ENCODE assay signal across 37 cellular contexts in genomic region chr18:49667462-49667861, GRCh38.
"Had no signal": no experiment of that assay in that cellular context is flagged by ENCODE, and none has a peak within 500 bp of the region (broad histone marks: within the 10 kb centered on the region; RNA-seq: fewer than 3 reads in every experiment).

No MANE protein-coding gene starts in this region.

- H3K4me3 Mint-ChIP-seq: activated B cell treated with CpG ODN at 0.5 μM for 24 hours; activated CD4-positive, alpha-beta memory T cell treated with anti-CD3 and anti-CD28 coated beads for 36 hours; activated CD4-positive, alpha-beta T cell treated with anti-CD3 and anti-CD28 coated beads, Interleukin-2, amount 10 ng/mL, durations not matched to agents 24 days and 14 days; activated CD8-positive, alpha-beta memory T cell treated with anti-CD3 and anti-CD28 coated beads, Interleukin-2, amount 10 ng/mL, durations not matched to agents 7 days and 5 days; activated CD8-positive, alpha-beta T cell treated with anti-CD3 and anti-CD28 coated beads, Interleukin-2, amount 10 ng/mL, durations not matched to agents 7 days and 5 days; activated naive CD4-positive, alpha-beta T cell treated with anti-CD3 and anti-CD28 coated beads for 36 hours; activated naive CD4-positive, alpha-beta T cell treated with anti-CD3 and anti-CD28 coated beads, Interleukin-2, amount 50 U/mL, for 24 hours; activated naive CD8-positive, alpha-beta T cell treated with anti-CD3 and anti-CD28 coated beads for 36 hours; activated naive CD8-positive, alpha-beta T cell treated with anti-CD3 and anti-CD28 coated beads, Interleukin-2, amount 50 U/mL, for 24 hours; activated T-helper 1 cell treated with anti-CD3 and anti-CD28 coated beads, Interleukin-12 subunit alpha, Interleukin-12 subunit beta, Interleukin-2, Interleukin-4 antibody, amounts not matched to agents 30 ng/mL and 10 ng/mL and 1 ng/mL, durations not matched to agents 14 hours and 24 hours and 36 hours; dendritic cell treated with granulocyte-macrophage colony-stimulating factor and Interleukin-4, amounts not matched to agents 40 ng/mL and 50 ng/mL, for 4 days; endodermal cell; T-helper 17 cell; T-helper 2 cell treated with Interferon-gamma antibody and Interleukin-4, amounts not matched to agents 5 μg/mL and 100 μg/mL, for 36 hours had no signal

- H3K36me3 Mint-ChIP-seq: activated CD4-positive, alpha-beta memory T cell treated with anti-CD3 and anti-CD28 coated beads for 36 hours; activated CD8-positive, alpha-beta memory T cell treated with anti-CD3 and anti-CD28 coated beads, Interleukin-2, amount 10 ng/mL, durations not matched to agents 7 days and 5 days; activated naive CD4-positive, alpha-beta T cell treated with anti-CD3 and anti-CD28 coated beads, Interleukin-2, amount 50 U/mL, for 24 hours; activated naive CD8-positive, alpha-beta T cell treated with anti-CD3 and anti-CD28 coated beads for 36 hours had no signal

- H3K9me3 Mint-ChIP-seq: activated CD4-positive, alpha-beta memory T cell treated with anti-CD3 and anti-CD28 coated beads for 36 hours; activated CD4-positive, alpha-beta T cell treated with anti-CD3 and anti-CD28 coated beads, Interleukin-2, amount 10 ng/mL, durations not matched to agents 24 days and 14 days; activated naive CD4-positive, alpha-beta T cell treated with anti-CD3 and anti-CD28 coated beads for 36 hours; activated naive CD4-positive, alpha-beta T cell treated with anti-CD3 and anti-CD28 coated beads, Interleukin-2, amount 50 U/mL, for 24 hours; activated naive CD8-positive, alpha-beta T cell treated with anti-CD3 and anti-CD28 coated beads for 36 hours; activated naive CD8-positive, alpha-beta T cell treated with anti-CD3 and anti-CD28 coated beads, Interleukin-2, amount 50 U/mL, for 24 hours; activated T-helper 1 cell treated with anti-CD3 and anti-CD28 coated beads, Interleukin-12 subunit alpha, Interleukin-12 subunit beta, Interleukin-2, Interleukin-4 antibody, amounts not matched to agents 30 ng/mL and 10 ng/mL and 1 ng/mL, durations not matched to agents 14 hours and 24 hours and 36 hours; activated T-helper 2 cell treated with anti-CD3 and anti-CD28 coated beads, Interferon-gamma antibody, Interleukin-2, Interleukin-4, amounts not matched to agents 10 μg/mL and 5 μg/mL and 100 μg/mL, durations not matched to agents 14 hours and 24 hours and 36 hours; dendritic cell treated with granulocyte-macrophage colony-stimulating factor and Interleukin-4, amounts not matched to agents 40 ng/mL and 50 ng/mL, for 4 days; endodermal cell; T-helper 2 cell treated with Interferon-gamma antibody and Interleukin-4, amounts not matched to agents 5 μg/mL and 100 μg/mL, for 36 hours had no signal

- H3K4me1 ChIP-seq: adrenal gland, body of pancreas had no signal

- H3K36me3 ChIP-seq: adrenal gland, breast epithelium, cardiac muscle cell, WERI-Rb-1 had no signal

- H3K9me3 ChIP-seq: adrenal gland, body of pancreas, breast epithelium had no signal

- FAIRE-seq: frontal cortex had no signal

- H3K27ac ChIP-seq: adrenal gland, body of pancreas, breast epithelium, cardiac muscle cell, coronary artery, WERI-Rb-1 had no signal

- H3K27me3 ChIP-seq: adrenal gland, body of pancreas, breast epithelium, cardiac muscle cell had no signal

- ATAC-seq: activated CD4-positive, CD25-positive, alpha-beta regulatory T cell treated with anti-CD3 and anti-CD28 coated beads, Interleukin-2, amount 50 U/mL, for 24 hours; activated CD8-positive, alpha-beta memory T cell treated with anti-CD3 and anti-CD28 coated beads, Interleukin-2, amount 10 ng/mL, durations not matched to agents 7 days and 5 days; activated CD8-positive, alpha-beta T cell treated with anti-CD3 and anti-CD28 coated beads, Interleukin-2, amount 10 ng/mL, durations not matched to agents 7 days and 5 days; activated naive CD8-positive, alpha-beta T cell treated with anti-CD3 and anti-CD28 coated beads, Interleukin-2, amount 50 U/mL, for 24 hours; body of pancreas; esophagus mucosa; T-helper 17 cell had no signal

- H3K4me1 Mint-ChIP-seq: activated B cell treated with CpG ODN at 0.5 μM for 24 hours; activated CD4-positive, alpha-beta T cell treated with anti-CD3 and anti-CD28 coated beads, Interleukin-2, amount 10 ng/mL, durations not matched to agents 24 days and 14 days; activated CD8-positive, alpha-beta memory T cell treated with anti-CD3 and anti-CD28 coated beads, Interleukin-2, amount 10 ng/mL, durations not matched to agents 7 days and 5 days; activated naive CD4-positive, alpha-beta T cell treated with anti-CD3 and anti-CD28 coated beads, Interleukin-2, amount 50 U/mL, for 24 hours; activated naive CD8-positive, alpha-beta T cell treated with anti-CD3 and anti-CD28 coated beads for 36 hours; activated naive CD8-positive, alpha-beta T cell treated with anti-CD3 and anti-CD28 coated beads, Interleukin-2, amount 50 U/mL, for 24 hours; T-helper 17 cell had no signal

- DNase-seq: activated B cell treated with CpG ODN at 0.5 μM for 24 hours; activated CD4-positive, alpha-beta memory T cell treated with anti-CD3 and anti-CD28 coated beads for 36 hours; activated CD4-positive, alpha-beta T cell treated with anti-CD3 and anti-CD28 coated beads, Interleukin-2, amount 10 ng/mL, durations not matched to agents 24 days and 14 days; activated CD8-positive, alpha-beta memory T cell treated with anti-CD3 and anti-CD28 coated beads, Interleukin-2, amount 10 ng/mL, durations not matched to agents 7 days and 5 days; activated CD8-positive, alpha-beta memory T cell treated with anti-CD3 and anti-CD28 coated beads, Interleukin-2, amount 50 U/mL, for 4 hours; activated CD8-positive, alpha-beta T cell treated with anti-CD3 and anti-CD28 coated beads, Interleukin-2, amount 10 ng/mL, durations not matched to agents 7 days and 5 days; activated effector memory CD4-positive, alpha-beta T cell treated with anti-CD3 and anti-CD28 coated beads, Interleukin-2, amount 50 U/mL, for 16 hours; activated naive CD4-positive, alpha-beta T cell treated with anti-CD3 and anti-CD28 coated beads for 36 hours; activated naive CD8-positive, alpha-beta T cell treated with anti-CD3 and anti-CD28 coated beads for 36 hours; activated naive CD8-positive, alpha-beta T cell treated with anti-CD3 and anti-CD28 coated beads, Interleukin-2, amount 50 U/mL, for 24 hours; activated T-cell treated with anti-CD3 and anti-CD28 coated beads, Interleukin-2, amount 50 U/mL, for 1 hour; activated T-cell treated with anti-CD3 and anti-CD28 coated beads, Interleukin-2, amount 50 U/mL, for 48 hours; adrenal gland; amygdala; aorta; body of pancreas; central memory CD4-positive, alpha-beta T cell; cerebellar nuclear complex; dorsolateral prefrontal cortex; effector memory CD4-positive, alpha-beta T cell; endodermal cell; foreskin fibroblast; T-helper 1 cell; T-helper 17 cell; T1000; WERI-Rb-1 had no signal

- H3K4me3 ChIP-seq: adrenal gland, body of pancreas, breast epithelium, cardiac muscle cell, coronary artery, dorsolateral prefrontal cortex had no signal

- H3K27ac Mint-ChIP-seq: activated B cell treated with CpG ODN at 0.5 μM for 24 hours; activated CD4-positive, alpha-beta memory T cell treated with anti-CD3 and anti-CD28 coated beads for 36 hours; activated CD4-positive, alpha-beta T cell treated with anti-CD3 and anti-CD28 coated beads, Interleukin-2, amount 10 ng/mL, durations not matched to agents 24 days and 14 days; activated CD8-positive, alpha-beta memory T cell treated with anti-CD3 and anti-CD28 coated beads, Interleukin-2, amount 10 ng/mL, durations not matched to agents 7 days and 5 days; activated CD8-positive, alpha-beta T cell treated with anti-CD3 and anti-CD28 coated beads, Interleukin-2, amount 10 ng/mL, durations not matched to agents 7 days and 5 days; activated naive CD4-positive, alpha-beta T cell treated with anti-CD3 and anti-CD28 coated beads for 36 hours; activated naive CD8-positive, alpha-beta T cell treated with anti-CD3 and anti-CD28 coated beads for 36 hours; activated naive CD8-positive, alpha-beta T cell treated with anti-CD3 and anti-CD28 coated beads, Interleukin-2, amount 50 U/mL, for 24 hours; activated T-helper 1 cell treated with anti-CD3 and anti-CD28 coated beads, Interleukin-12 subunit alpha, Interleukin-12 subunit beta, Interleukin-2, Interleukin-4 antibody, amounts not matched to agents 30 ng/mL and 10 ng/mL and 1 ng/mL, durations not matched to agents 14 hours and 24 hours and 36 hours; activated T-helper 2 cell treated with anti-CD3 and anti-CD28 coated beads, Interferon-gamma antibody, Interleukin-2, Interleukin-4, amounts not matched to agents 10 μg/mL and 5 μg/mL and 100 μg/mL, durations not matched to agents 14 hours and 24 hours and 36 hours; dendritic cell treated with granulocyte-macrophage colony-stimulating factor and Interleukin-4, amounts not matched to agents 40 ng/mL and 50 ng/mL, for 4 days; endodermal cell; T-helper 17 cell; T-helper 2 cell treated with Interferon-gamma antibody and Interleukin-4, amounts not matched to agents 5 μg/mL and 100 μg/mL, for 36 hours had no signal
